Comparison of ENCODE assay signal across 8 cellular contexts in genomic region chr4:118279920-118280432, GRCh38.
DNase-seq lines count a peak whose midpoint lies in the region; ATAC-seq and TF ChIP-seq lines count a peak whose summit lies in the region.

No MANE protein-coding gene starts in this region.

- H4K20me1 ChIP-seq in osteoblast (ENCODE audit: insufficient read depth, low read length): peaks cover 21% of the 10 kb centered on the region

- H3K27ac ChIP-seq in effector memory CD4-positive, alpha-beta T cell (ENCODE audit: insufficient read depth, low read length, poor library complexity, severe bottlenecking): peak overlapping the region; percentile 90
- H3K27ac ChIP-seq in osteoblast (ENCODE audit: low read depth, low read length): peak overlapping the region; percentile 96

- no peaks in the 10 kb centered on the region for H3K9me3 ChIP-seq in effector memory CD4-positive, alpha-beta T cell (ENCODE audit: control insufficient read depth, low read length)
- no peaks in the 10 kb centered on the region for H3K9me3 ChIP-seq in osteoblast (ENCODE audit: low read depth, low read length)

- H3K79me2 ChIP-seq in osteoblast (ENCODE audit: insufficient read depth, low read length): peaks cover 19% of the 10 kb centered on the region

- no peak overlapping the region for H2AFZ ChIP-seq in osteoblast (ENCODE audit: low read length)

- H3K4me1 ChIP-seq in effector memory CD4-positive, alpha-beta T cell (ENCODE audit: control insufficient read depth, insufficient read depth, low read length, poor library complexity, severe bottlenecking): peaks cover 10% of the 10 kb centered on the region
- peaks cover 38% of the 10 kb centered on the region for H3K4me1 ChIP-seq in osteoblast (ENCODE audit: insufficient read depth, low read length)

- peaks cover 12% of the 10 kb centered on the region for H3K36me3 ChIP-seq in effector memory CD4-positive, alpha-beta T cell (ENCODE audit: control insufficient read depth, insufficient read depth, low read length)
- peaks cover 18% of the 10 kb centered on the region for H3K36me3 ChIP-seq in osteoblast (ENCODE audit: insufficient read depth, low read length)

- no peaks in the 10 kb centered on the region for H3K27me3 ChIP-seq in effector memory CD4-positive, alpha-beta T cell (replicated peaks; ENCODE audit: control insufficient read depth, insufficient read depth, low read length, poor library complexity, severe bottlenecking)
- no peaks in the 10 kb centered on the region for H3K27me3 ChIP-seq in osteoblast (ENCODE audit: insufficient read depth, low read length)

- peak overlapping the region; percentile 84 for H3K4me2 ChIP-seq in osteoblast (ENCODE audit: insufficient read depth, low read length)

- no peak for TF ChIP-seq CTCF in osteoblast (IDR thresholded peaks at IDR 0.05; ENCODE audit: extremely low read depth, low read depth, low read length)

- peak overlapping the region; percentile 67 for H3K4me3 ChIP-seq in effector memory CD4-positive, alpha-beta T cell (ENCODE audit: insufficient read depth, low read depth, low read length, poor library complexity, severe bottlenecking)
- H3K4me3 ChIP-seq in osteoblast (ENCODE audit: insufficient read depth, low read length): peak overlapping the region; percentile 94

- ATAC-seq in HG03025 (IDR thresholded peaks at IDR 0.05; ENCODE audit: low FRiP score, unreplicated experiment) (no peak), GM18907 (IDR thresholded peaks at IDR 0.05; ENCODE audit: unreplicated experiment) (no peak)

- DNase-seq in EH (ENCODE audit: low read depth): peak; percentile 6
- peak; percentile 35 for DNase-seq in NAMALWA (ENCODE audit: low spot score)
- no peak for DNase-seq in effector memory CD4-positive, alpha-beta T cell
- no peak for DNase-seq in osteoblast (ENCODE audit: insufficient read length, low spot score, missing footprints)
- no peak for DNase-seq in T-helper 9 cell
- DNase-seq in central memory CD4-positive, alpha-beta T cell: no peak

Comparison
In these comparisons a context has a peak if more than half of its experiments do, and no peak if none do; other contexts are left out.
1. DNase-seq: peak in EH (single experiment) and NAMALWA (single experiment); none in effector memory CD4-positive, alpha-beta T cell (0 of 3), osteoblast (single experiment), T-helper 9 cell (single experiment) and central memory CD4-positive, alpha-beta T cell (single experiment).